9 cellular contexts compared by ENCODE assay signal in genomic region chr4:2818351-2818939, GRCh38. TPM values are rescaled to one million over a fixed set of nuclear protein-coding genes. Genes with fewer than 3 reads are reported as not detected.
DNase-seq lines count a peak whose midpoint lies in the region; ATAC-seq, FAIRE-seq and TF ChIP-seq lines count a peak whose summit lies in the region.
"Had no signal": no experiment of that assay in that cellular context is flagged by ENCODE, and none has a peak within 500 bp of the region (broad histone marks: within the 10 kb centered on the region; RNA-seq: fewer than 3 reads in every experiment).

No MANE protein-coding gene starts in this region.

- peaks cover 11% of the 10 kb centered on the region for H3K36me3 ChIP-seq in osteoblast (ENCODE audit: insufficient read depth, low read length)

- no peaks in the 10 kb centered on the region for H3K27me3 ChIP-seq in osteoblast (ENCODE audit: insufficient read depth, low read length)
- H3K27me3 ChIP-seq: right lobe of liver had no signal

- H2AFZ ChIP-seq in osteoblast (ENCODE audit: low read length), result peak overlapping the region; percentile 22

- no peak overlapping the region for H3K27ac ChIP-seq in osteoblast (ENCODE audit: low read depth, low read length)
- H3K27ac ChIP-seq: right lobe of liver had no signal

- ATAC-seq in esophagus mucosa, result peak; percentile 1
- ATAC-seq in HG02623 (IDR thresholded peaks at IDR 0.05; ENCODE audit: unreplicated experiment), result no peak
- no peak for ATAC-seq in GM21723 (IDR thresholded peaks at IDR 0.05; ENCODE audit: unreplicated experiment)
- ATAC-seq in HG03521 (IDR thresholded peaks at IDR 0.05; ENCODE audit: unreplicated experiment), result no peak
- ATAC-seq: right lobe of liver had no signal

- no peak for FAIRE-seq in frontal cortex (lab: Jason Lieb, UNC)

- H3K4me2 ChIP-seq in osteoblast (ENCODE audit: insufficient read depth, low read length), result peak overlapping the region; percentile 66

- peak overlapping the region; percentile 70 for H3K4me3 ChIP-seq in osteoblast (ENCODE audit: insufficient read depth, low read length)

- H3K9me3 ChIP-seq in osteoblast (ENCODE audit: low read depth, low read length), result peaks cover 3% of the 10 kb centered on the region
- H3K9me3 ChIP-seq: right lobe of liver had no signal

- DNase-seq in COR-L47 (lab: John Stamatoyannopoulos, UW), result peak; percentile 31
- DNase-seq in NCI-H146 treated with DMSO at 0.1 percent for 48 hours (lab: John Stamatoyannopoulos, UW; ENCODE audit: unreplicated experiment), result peak; percentile 27
- peak; percentile 95 for DNase-seq in osteoblast (ENCODE audit: insufficient read length, low spot score, missing footprints)
- no peak for DNase-seq in frontal cortex (ENCODE audit: low spot score in 2 of 2)

- peaks cover 66% of the 10 kb centered on the region for H3K79me2 ChIP-seq in osteoblast (ENCODE audit: insufficient read depth, low read length)

- H4K20me1 ChIP-seq in osteoblast (ENCODE audit: insufficient read depth, low read length), result peaks cover 35% of the 10 kb centered on the region

- H3K4me1 ChIP-seq in osteoblast (ENCODE audit: insufficient read depth, low read length), result no peaks in the 10 kb centered on the region

- TF ChIP-seq CTCF in osteoblast (IDR thresholded peaks at IDR 0.05; ENCODE audit: extremely low read depth, low read depth, low read length), result no peak

RNA-seq across cellular contexts. Expression of gene ADD1, which starts 25.2 kb away (rescaled TPM):
- total RNA-seq in esophagus mucosa (133 TPM), osteoblast (200 and 204 TPM in 2 replicates), frontal cortex (178 TPM)

RNA-seq across cellular contexts. Expression of gene SH3BP2, which starts 25.6 kb away (rescaled TPM):
- total RNA-seq in esophagus mucosa, result 32.6 TPM
- total RNA-seq in osteoblast, result 26.4 and 28.0 TPM in 2 replicates
- total RNA-seq in frontal cortex, result 19.6 TPM

Comparison
In these comparisons a context has a peak if more than half of its experiments do, and no peak if none do; other contexts are left out.
1. DNase-seq: peak in COR-L47 (single experiment), NCI-H146 treated with DMSO at 0.1 percent for 48 hours (single experiment) and osteoblast (single experiment); none in frontal cortex (0 of 2).